ENCODE assay signal across 3 cellular contexts in genomic region chr10:61084493-61084892, GRCh38.
TF ChIP-seq lines count a peak whose summit lies in the region.

No MANE protein-coding gene starts in this region.

TF ChIP-seq in HepG2, 621 proteins besides CTCF, POLR2A, EP300 and RAD21 (continues in another document):
- no peak for TF ChIP-seq HNRNPL (IDR thresholded peaks at IDR 0.05; ENCODE audit: low read depth, low read length)
- TF ChIP-seq ATF7 (IDR thresholded peaks at IDR 0.05): peak; percentile 56
- TF ChIP-seq ATF7 (CRISPR knock-in tag; IDR thresholded peaks at IDR 0.05): no peak
- TF ChIP-seq ZNF235 (CRISPR knock-in tag; IDR thresholded peaks at IDR 0.05; ENCODE audit: borderline replicate concordance): no peak
- no peak for TF ChIP-seq ZSCAN29 (CRISPR knock-in tag; conservative IDR thresholded peaks at IDR 0.05)
- no peak for TF ChIP-seq HNF1A (IDR thresholded peaks at IDR 0.05; ENCODE audit: low read depth)
- TF ChIP-seq HNF1A (CRISPR knock-in tag; IDR thresholded peaks at IDR 0.05; ENCODE audit: borderline replicate concordance): no peak
- no peak for TF ChIP-seq NRL (CRISPR knock-in tag; IDR thresholded peaks at IDR 0.05; ENCODE audit: borderline replicate concordance)
- TF ChIP-seq CREB1 (IDR thresholded peaks at IDR 0.05): peak; percentile 85
- TF ChIP-seq CREB1 (CRISPR knock-in tag; IDR thresholded peaks at IDR 0.05): no peak
- no peak for TF ChIP-seq GMEB1 (CRISPR knock-in tag; IDR thresholded peaks at IDR 0.05; ENCODE audit: borderline replicate concordance)
- TF ChIP-seq MXI1 (IDR thresholded peaks at IDR 0.05; ENCODE audit: borderline replicate concordance, low read depth, low read length): no peak
- TF ChIP-seq ZNF567 (CRISPR knock-in tag; IDR thresholded peaks at IDR 0.05; ENCODE audit: borderline replicate concordance): no peak

TF ChIP-seq in HEK293, 187 proteins besides CTCF, POLR2A, EP300 and RAD21:
- TF ChIP-seq ATF2 (tag by site-specific recombination; IDR thresholded peaks at IDR 0.05; ENCODE audit: low read depth): peak; percentile 67
- TF ChIP-seq AEBP2 (tag by site-specific recombination; IDR thresholded peaks at IDR 0.05; ENCODE audit: borderline replicate concordance): no peak

TF ChIP-seq in K562, 482 proteins besides CTCF, POLR2A, EP300 and RAD21:
- TF ChIP-seq NRF1 (conservative IDR thresholded peaks at IDR 0.05 in 1 of 2, IDR thresholded peaks at IDR 0.05 in 1 of 2) (no peak), SMAD3 (CRISPR knock-in tag; conservative IDR thresholded peaks at IDR 0.05) (no peak), ATF7 (IDR thresholded peaks at IDR 0.05) (peak; percentile 19; the same call in 1 of the 2 replicates), NBN (IDR thresholded peaks at IDR 0.05; ENCODE audit: low read depth) (no peak), ATF1 (CRISPR knock-in tag; IDR thresholded peaks at IDR 0.05) (no peak), ATF1 (tag; IDR thresholded peaks at IDR 0.05) (peak; percentile 65), ATF3 (IDR thresholded peaks at IDR 0.05) (peak; percentile 29; the same call in 1 of the 2 replicates), ATF3 (CRISPR knock-in tag; conservative IDR thresholded peaks at IDR 0.05) (no peak), GATAD2B (IDR thresholded peaks at IDR 0.05; ENCODE audit: borderline replicate concordance) (no peak), ZSCAN29 (IDR thresholded peaks at IDR 0.05) (no peak), ZNF561 (CRISPR knock-in tag; conservative IDR thresholded peaks at IDR 0.05) (no peak), RBM25 (IDR thresholded peaks at IDR 0.05; ENCODE audit: low read depth, low read length, severe bottlenecking) (no peak), SIRT6 (IDR thresholded peaks at IDR 0.05; ENCODE audit: low read depth, low read length) (no peak), ZNF197 (CRISPR knock-in tag; IDR thresholded peaks at IDR 0.05; ENCODE audit: low read depth) (no peak), PYGO2 (tag; IDR thresholded peaks at IDR 0.05) (no peak)
